ENCODE assay signal across 9 cellular contexts in the genomic region with DNA sequence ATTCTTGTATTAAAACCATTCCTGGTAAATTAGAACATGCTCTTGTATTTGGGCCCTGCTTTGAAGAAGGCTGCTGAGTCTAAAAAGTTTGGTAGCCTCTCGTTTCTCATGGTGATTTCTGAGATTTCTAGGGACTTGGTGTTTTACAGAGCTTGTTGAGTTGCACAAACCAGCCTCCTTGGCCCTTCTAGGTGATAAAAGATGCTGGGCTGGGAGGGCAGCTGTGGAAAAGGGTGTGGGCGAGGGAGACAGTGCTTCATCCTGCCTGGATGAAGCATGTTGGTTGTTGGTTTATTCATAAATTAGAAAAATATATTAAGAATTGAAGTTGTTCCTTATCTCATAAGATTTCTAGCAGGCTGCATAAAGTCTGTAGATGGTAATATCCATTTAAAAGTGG.
A peak's percentile ranks its signal among the peaks of the same experiment; 100 is the strongest.
DNase-seq lines count a peak whose midpoint lies in the region; ATAC-seq and TF ChIP-seq lines count a peak whose summit lies in the region.
"Had no signal": no experiment of that assay in that cellular context is flagged by ENCODE, and none has a peak within 500 bp of the region (broad histone marks: within the 10 kb centered on the region; RNA-seq: fewer than 3 reads in every experiment).

No MANE protein-coding gene starts in this region.

- H3K4me1 ChIP-seq in HEK293 (ENCODE audit: control insufficient read depth, insufficient read depth, low read length): peaks cover 35% of the 10 kb centered on the region

- H3K27ac ChIP-seq in HEK293 (ENCODE audit: extremely low read depth, low read depth, low read length) (peak overlapping the region; percentile 75), WERI-Rb-1 (peak overlapping the region; percentile 71)

- no peaks in the 10 kb centered on the region for H3K36me3 Mint-ChIP-seq in stimulated activated memory B cell treated with anti-CD40 and anti-IgM and Interleukin-4, amounts not matched to agents 10 μg/mL and 1 μg/mL and 100 μg/mL, for 72 hours
- H3K36me3 Mint-ChIP-seq in immature natural killer cell: no peaks in the 10 kb centered on the region

- peak overlapping the region; percentile 8 for H3K4me3 ChIP-seq in HEK293 (ENCODE audit: low read depth, low read length)
- peak overlapping the region; percentile 32 for H3K4me3 ChIP-seq in WERI-Rb-1 (ENCODE audit: low read depth, low read length)

- H3K36me3 ChIP-seq in HEK293 (ENCODE audit: control insufficient read depth in 2 of 2, insufficient read depth in 1 of 2, low read length in 2 of 2) (no peaks in the 10 kb centered on the region), WERI-Rb-1 (no peaks in the 10 kb centered on the region)

- TF ChIP-seq CTCF in HEK293 (tag by site-specific recombination; IDR thresholded peaks at IDR 0.05) (no peak), WERI-Rb-1 (IDR thresholded peaks at IDR 0.05; ENCODE audit: low read depth, low read length) (no peak)

- H3K9me3 ChIP-seq in HEK293 (ENCODE audit: control insufficient read depth, insufficient read depth, low read depth, low read length) (no peaks in the 10 kb centered on the region), WERI-Rb-1 (ENCODE audit: severe bottlenecking) (no peaks in the 10 kb centered on the region)

- no peaks in the 10 kb centered on the region for H3K27me3 ChIP-seq in WERI-Rb-1 (ENCODE audit: insufficient read depth, low read depth, severe bottlenecking)

- no peak for DNase-seq in WERI-Rb-1
- DNase-seq in left ventricle myocardium superior: no peak
- DNase-seq in sciatic nerve (ENCODE audit: low spot score): no peak
- no peak for DNase-seq in NAMALWA (ENCODE audit: low spot score)
- DNase-seq in activated CD8-positive, alpha-beta memory T cell treated with anti-CD3 and anti-CD28 coated beads for 24 hours: no peak
- DNase-seq in immature natural killer cell: no peak
- DNase-seq: activated CD4-positive, CD25-positive, alpha-beta regulatory T cell had no signal

- ATAC-seq in left ventricle myocardium superior: peak; percentile 27
- ATAC-seq in sciatic nerve: peak; percentile 24
- ATAC-seq in stimulated activated memory B cell treated with anti-CD40 and anti-IgM and Interleukin-4, amounts not matched to agents 10 μg/mL and 1 μg/mL and 100 μg/mL, for 72 hours: no peak

- peaks cover 41% of the 10 kb centered on the region for H3K4me1 Mint-ChIP-seq in stimulated activated memory B cell treated with anti-CD40 and anti-IgM and Interleukin-4, amounts not matched to agents 10 μg/mL and 1 μg/mL and 100 μg/mL, for 72 hours
- peaks cover 34 to 39% of the 10 kb centered on the region in 2 donors for H3K4me1 Mint-ChIP-seq in immature natural killer cell

- no peak overlapping the region for H3K4me3 Mint-ChIP-seq in stimulated activated memory B cell treated with anti-CD40 and anti-IgM and Interleukin-4, amounts not matched to agents 10 μg/mL and 1 μg/mL and 100 μg/mL, for 72 hours
- H3K4me3 Mint-ChIP-seq in immature natural killer cell: no peak overlapping the region

- POLR2A ChIA-PET in HEK293 (lab: Yijun Ruan, JAX): no interaction called here

- intact Hi-C loops in left ventricle myocardium superior (cut with micrococcal nuclease): no loop called here
- intact Hi-C loops in sciatic nerve (cut with DNase I): no loop called here

- CTCF ChIA-PET in HEK293 (lab: Yijun Ruan, JAX): interaction anchor here (0.6 to 6.4 kb wide), 5 partner anchors 21 to 1502 kb away, joined by 4 to 29 read pairs (median 4); no protein-coding TSS in a partner anchor

- no peak overlapping the region for H3K27ac Mint-ChIP-seq in stimulated activated memory B cell treated with anti-CD40 and anti-IgM and Interleukin-4, amounts not matched to agents 10 μg/mL and 1 μg/mL and 100 μg/mL, for 72 hours
- peak overlapping the region in 1 of 6 donors; percentile 5 for H3K27ac Mint-ChIP-seq in immature natural killer cell

- H3K9me3 Mint-ChIP-seq in stimulated activated memory B cell treated with anti-CD40 and anti-IgM and Interleukin-4, amounts not matched to agents 10 μg/mL and 1 μg/mL and 100 μg/mL, for 72 hours: no peaks in the 10 kb centered on the region
- H3K9me3 Mint-ChIP-seq in immature natural killer cell: no peaks in the 10 kb centered on the region

- H3K27me3 Mint-ChIP-seq in stimulated activated memory B cell treated with anti-CD40 and anti-IgM and Interleukin-4, amounts not matched to agents 10 μg/mL and 1 μg/mL and 100 μg/mL, for 72 hours: peaks cover 14% of the 10 kb centered on the region
- H3K27me3 Mint-ChIP-seq in immature natural killer cell (ENCODE audit: low read depth in 3 of 3): peaks cover 0 to 2% (median 0%) of the 10 kb centered on the region in 3 donors

TF ChIP-seq in HEK293, 187 proteins besides CTCF, POLR2A, EP300 and RAD21 (continues in another document):
- TF ChIP-seq ZNF274 (IDR thresholded peaks at IDR 0.05; ENCODE audit: low read length) (no peak), ZNF274 (tag by site-specific recombination; IDR thresholded peaks at IDR 0.05; ENCODE audit: borderline replicate concordance) (no peak), ZNF561 (tag by site-specific recombination; IDR thresholded peaks at IDR 0.05; ENCODE audit: borderline replicate concordance) (no peak), ZBTB8A (tag by site-specific recombination; IDR thresholded peaks at IDR 0.05) (no peak), ZNF707 (tag by site-specific recombination; IDR thresholded peaks at IDR 0.05) (no peak), ZNF394 (tag by site-specific recombination; IDR thresholded peaks at IDR 0.05; ENCODE audit: borderline replicate concordance) (no peak), ZNF433 (tag by site-specific recombination; IDR thresholded peaks at IDR 0.05; ENCODE audit: low read depth) (no peak), ZNF544 (tag by site-specific recombination; IDR thresholded peaks at IDR 0.05) (no peak), ZNF311 (tag by site-specific recombination; IDR thresholded peaks at IDR 0.05; ENCODE audit: borderline replicate concordance) (no peak), SP7 (tag by site-specific recombination; IDR thresholded peaks at IDR 0.05) (no peak), ZNF214 (tag by site-specific recombination; IDR thresholded peaks at IDR 0.05; ENCODE audit: borderline replicate concordance) (no peak), ZNF112 (tag by site-specific recombination; IDR thresholded peaks at IDR 0.05) (no peak), ZNF529 (tag by site-specific recombination; IDR thresholded peaks at IDR 0.05; ENCODE audit: insufficient replicate concordance) (no peak), ZNF785 (tag by site-specific recombination; IDR thresholded peaks at IDR 0.05) (no peak), ZNF624 (tag by site-specific recombination; IDR thresholded peaks at IDR 0.05) (no peak)
- TF ChIP-seq, protein P1, sequence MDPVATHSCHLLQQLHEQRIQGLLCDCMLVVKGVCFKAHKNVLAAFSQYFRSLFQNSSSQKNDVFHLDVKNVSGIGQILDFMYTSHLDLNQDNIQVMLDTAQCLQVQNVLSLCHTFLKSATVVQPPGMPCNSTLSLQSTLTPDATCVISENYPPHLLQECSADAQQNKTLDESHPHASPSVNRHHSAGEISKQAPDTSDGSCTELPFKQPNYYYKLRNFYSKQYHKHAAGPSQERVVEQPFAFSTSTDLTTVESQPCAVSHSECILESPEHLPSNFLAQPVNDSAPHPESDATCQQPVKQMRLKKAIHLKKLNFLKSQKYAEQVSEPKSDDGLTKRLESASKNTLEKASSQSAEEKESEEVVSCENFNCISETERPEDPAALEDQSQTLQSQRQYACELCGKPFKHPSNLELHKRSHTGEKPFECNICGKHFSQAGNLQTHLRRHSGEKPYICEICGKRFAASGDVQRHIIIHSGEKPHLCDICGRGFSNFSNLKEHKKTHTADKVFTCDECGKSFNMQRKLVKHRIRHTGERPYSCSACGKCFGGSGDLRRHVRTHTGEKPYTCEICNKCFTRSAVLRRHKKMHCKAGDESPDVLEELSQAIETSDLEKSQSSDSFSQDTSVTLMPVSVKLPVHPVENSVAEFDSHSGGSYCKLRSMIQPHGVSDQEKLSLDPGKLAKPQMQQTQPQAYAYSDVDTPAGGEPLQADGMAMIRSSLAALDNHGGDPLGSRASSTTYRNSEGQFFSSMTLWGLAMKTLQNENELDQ (tag by site-specific recombination; IDR thresholded peaks at IDR 0.05; ENCODE audit: low read depth): no peak
- TF ChIP-seq, protein P2, sequence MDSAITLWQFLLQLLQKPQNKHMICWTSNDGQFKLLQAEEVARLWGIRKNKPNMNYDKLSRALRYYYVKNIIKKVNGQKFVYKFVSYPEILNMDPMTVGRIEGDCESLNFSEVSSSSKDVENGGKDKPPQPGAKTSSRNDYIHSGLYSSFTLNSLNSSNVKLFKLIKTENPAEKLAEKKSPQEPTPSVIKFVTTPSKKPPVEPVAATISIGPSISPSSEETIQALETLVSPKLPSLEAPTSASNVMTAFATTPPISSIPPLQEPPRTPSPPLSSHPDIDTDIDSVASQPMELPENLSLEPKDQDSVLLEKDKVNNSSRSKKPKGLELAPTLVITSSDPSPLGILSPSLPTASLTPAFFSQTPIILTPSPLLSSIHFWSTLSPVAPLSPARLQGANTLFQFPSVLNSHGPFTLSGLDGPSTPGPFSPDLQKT (IDR thresholded peaks at IDR 0.05; ENCODE audit: borderline replicate concordance, low read depth, low read length): no peak
- TF ChIP-seq, protein P3, sequence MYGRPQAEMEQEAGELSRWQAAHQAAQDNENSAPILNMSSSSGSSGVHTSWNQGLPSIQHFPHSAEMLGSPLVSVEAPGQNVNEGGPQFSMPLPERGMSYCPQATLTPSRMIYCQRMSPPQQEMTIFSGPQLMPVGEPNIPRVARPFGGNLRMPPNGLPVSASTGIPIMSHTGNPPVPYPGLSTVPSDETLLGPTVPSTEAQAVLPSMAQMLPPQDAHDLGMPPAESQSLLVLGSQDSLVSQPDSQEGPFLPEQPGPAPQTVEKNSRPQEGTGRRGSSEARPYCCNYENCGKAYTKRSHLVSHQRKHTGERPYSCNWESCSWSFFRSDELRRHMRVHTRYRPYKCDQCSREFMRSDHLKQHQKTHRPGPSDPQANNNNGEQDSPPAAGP (tag by site-specific recombination; IDR thresholded peaks at IDR 0.05): no peak
